8 cellular contexts compared by ENCODE assay signal in the genomic region with DNA sequence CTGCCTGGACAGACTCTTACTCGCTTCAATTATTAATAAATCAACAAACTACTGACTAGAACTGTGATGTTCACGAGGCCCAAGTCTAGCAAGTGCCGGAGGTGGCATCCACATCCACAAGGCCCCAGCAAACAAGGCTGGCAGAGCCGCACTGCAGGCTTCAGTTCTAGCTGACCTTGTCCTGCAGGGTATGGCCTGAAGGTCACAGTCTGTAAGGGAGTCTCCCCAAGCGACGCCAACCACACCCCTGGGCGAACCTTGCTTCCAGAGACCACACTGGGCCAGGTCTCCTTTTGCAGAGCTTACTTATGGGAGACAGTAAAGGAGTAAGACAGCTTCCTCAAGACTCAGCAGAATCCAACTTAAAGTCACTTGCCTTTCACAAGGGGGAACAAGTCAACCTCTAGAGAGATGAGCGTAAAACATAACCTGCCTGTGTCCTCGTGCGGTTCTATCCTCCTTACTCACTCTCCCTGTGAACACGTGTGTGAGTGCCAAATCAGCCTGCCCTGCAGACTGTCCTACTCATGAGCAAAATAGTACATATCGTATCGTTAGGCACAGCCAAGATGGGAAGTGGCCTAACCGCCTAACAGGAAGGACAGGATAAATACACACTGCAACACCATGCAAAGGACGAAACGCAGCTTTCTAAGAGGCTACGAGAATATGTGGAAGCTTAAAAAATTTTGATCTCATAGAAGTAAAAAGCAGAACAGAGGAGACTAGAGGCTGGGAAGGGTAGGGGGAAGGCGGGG. TPM values are rescaled to one million over a fixed set of nuclear protein-coding genes. Genes with fewer than 3 reads are reported as not detected.
DNase-seq lines count a peak whose midpoint lies in the region; ATAC-seq, FAIRE-seq and TF ChIP-seq lines count a peak whose summit lies in the region.

No MANE protein-coding gene starts in this region.

- DNase-seq in Kasumi-1 (lab: John Stamatoyannopoulos, UW), result peak; percentile 98
- no peak for DNase-seq in activated T-helper 1 cell treated with anti-CD3 and anti-CD28 coated beads, Interleukin-12 subunit alpha, Interleukin-12 subunit beta, Interleukin-2, Interleukin-4 antibody, amounts not matched to agents 30 ng/mL and 10 ng/mL and 1 ng/mL, durations not matched to agents 14 hours and 24 hours and 36 hours (ENCODE audit: low spot score)
- DNase-seq in keratinocyte (ENCODE audit: low read depth, low spot score), result no peak
- DNase-seq in HCEC 1CT, result no peak
- DNase-seq in central memory CD4-positive, alpha-beta T cell, result no peak
- DNase-seq in amygdala (lab: John Stamatoyannopoulos, UW), result no peak

- peaks cover 88% of the 10 kb centered on the region for H3K4me1 Mint-ChIP-seq in activated T-helper 1 cell treated with anti-CD3 and anti-CD28 coated beads, Interleukin-12 subunit alpha, Interleukin-12 subunit beta, Interleukin-2, Interleukin-4 antibody, amounts not matched to agents 30 ng/mL and 10 ng/mL and 1 ng/mL, durations not matched to agents 14 hours and 24 hours and 36 hours (ENCODE audit: low read depth)

- no peak overlapping the region for H3K4me3 Mint-ChIP-seq in activated T-helper 1 cell treated with anti-CD3 and anti-CD28 coated beads, Interleukin-12 subunit alpha, Interleukin-12 subunit beta, Interleukin-2, Interleukin-4 antibody, amounts not matched to agents 30 ng/mL and 10 ng/mL and 1 ng/mL, durations not matched to agents 14 hours and 24 hours and 36 hours

- intact Hi-C loops in activated T-helper 1 cell treated with anti-CD3 and anti-CD28 coated beads, Interleukin-12 subunit alpha, Interleukin-12 subunit beta, Interleukin-2, Interleukin-4 antibody, amounts not matched to agents 30 ng/mL and 10 ng/mL and 1 ng/mL, durations not matched to agents 14 hours and 24 hours and 36 hours (cut with micrococcal nuclease), result loop anchor here (10.0 kb wide), 1 partner anchor 1567 kb away; the partner anchor contains the start of gene BUB3

- peaks cover 3 to 5% of the 10 kb centered on the region in 2 experiments for H3K36me3 ChIP-seq in keratinocyte (ENCODE audit: control insufficient read depth in 2 of 2, extremely low read depth in 1 of 2, insufficient read depth in 2 of 2, low read length in 2 of 2)
- peaks cover 0 to 6% (median 0%) of the 10 kb centered on the region in 5 donors for H3K36me3 ChIP-seq in subcutaneous abdominal adipose tissue (ENCODE audit: control insufficient read depth in 5 of 5, insufficient read depth in 5 of 5, low read length in 5 of 5)

- no peaks in the 10 kb centered on the region for H3K9me3 ChIP-seq in keratinocyte (ENCODE audit: control insufficient read depth, low read depth, low read length)
- H3K9me3 ChIP-seq in subcutaneous abdominal adipose tissue (ENCODE audit: control insufficient read depth in 5 of 5, low read length in 5 of 5), result no peaks in the 10 kb centered on the region

- peak; percentile 92 for FAIRE-seq in keratinocyte (lab: Jason Lieb, UNC)

- H3K27ac Mint-ChIP-seq in activated T-helper 1 cell treated with anti-CD3 and anti-CD28 coated beads, Interleukin-12 subunit alpha, Interleukin-12 subunit beta, Interleukin-2, Interleukin-4 antibody, amounts not matched to agents 30 ng/mL and 10 ng/mL and 1 ng/mL, durations not matched to agents 14 hours and 24 hours and 36 hours, result peak overlapping the region; percentile 61

- H3K27ac ChIP-seq in keratinocyte (ENCODE audit: control insufficient read depth, insufficient read depth, low read length), result peak overlapping the region; percentile 39
- peak overlapping the region; percentile 4 for H3K27ac ChIP-seq in subcutaneous abdominal adipose tissue (ENCODE audit: low read depth, low read length)

- peaks cover 49% of the 10 kb centered on the region for H3K4me1 ChIP-seq in keratinocyte (ENCODE audit: control insufficient read depth, extremely low read depth, insufficient read depth, low read length)
- peaks cover 18 to 94% (median 90%) of the 10 kb centered on the region in 5 donors for H3K4me1 ChIP-seq in subcutaneous abdominal adipose tissue (ENCODE audit: control insufficient read depth in 5 of 5, insufficient read depth in 5 of 5, low read length in 5 of 5)

- peaks cover 7% of the 10 kb centered on the region for H4K20me1 ChIP-seq in keratinocyte (ENCODE audit: control insufficient read depth, extremely low read depth, insufficient read depth, low read length)

- H3K9me3 Mint-ChIP-seq in activated T-helper 1 cell treated with anti-CD3 and anti-CD28 coated beads, Interleukin-12 subunit alpha, Interleukin-12 subunit beta, Interleukin-2, Interleukin-4 antibody, amounts not matched to agents 30 ng/mL and 10 ng/mL and 1 ng/mL, durations not matched to agents 14 hours and 24 hours and 36 hours, result no peaks in the 10 kb centered on the region

- no peak for ATAC-seq in GM19035 (IDR thresholded peaks at IDR 0.05; ENCODE audit: unreplicated experiment)

- H3K4me2 ChIP-seq in keratinocyte (ENCODE audit: control insufficient read depth, extremely low read depth, insufficient read depth, low read depth, low read length), result no peak overlapping the region

- peaks cover 52% of the 10 kb centered on the region for H3K79me2 ChIP-seq in keratinocyte (ENCODE audit: control insufficient read depth, insufficient read depth, low read length)

- H3K27me3 ChIP-seq in keratinocyte (ENCODE audit: control insufficient read depth, extremely low read depth, insufficient read depth, low read length) (no peaks in the 10 kb centered on the region), subcutaneous abdominal adipose tissue (ENCODE audit: control insufficient read depth in 5 of 5, insufficient read depth in 4 of 5, low read length in 5 of 5) (no peaks in the 10 kb centered on the region)

- H3K9ac ChIP-seq in keratinocyte (ENCODE audit: control insufficient read depth, extremely low read depth, insufficient read depth, low read length), result peak overlapping the region; percentile 28
- peak overlapping the region in 1 of 5 donors; percentile 2 for H3K9ac ChIP-seq in subcutaneous abdominal adipose tissue (ENCODE audit: low read length in 5 of 5)

- dilution Hi-C loops in keratinocyte (cut with MboI; ENCODE audit: extremely low pct_ligation_motif_present, low sequenced_read_pairs), result no loop called here

- H3K27me3 Mint-ChIP-seq in activated T-helper 1 cell treated with anti-CD3 and anti-CD28 coated beads, Interleukin-12 subunit alpha, Interleukin-12 subunit beta, Interleukin-2, Interleukin-4 antibody, amounts not matched to agents 30 ng/mL and 10 ng/mL and 1 ng/mL, durations not matched to agents 14 hours and 24 hours and 36 hours (ENCODE audit: insufficient read depth), result peaks cover 6% of the 10 kb centered on the region

- H2AFZ ChIP-seq in keratinocyte (ENCODE audit: control insufficient read depth, low read length), result peak overlapping the region; percentile 21

- H3K36me3 Mint-ChIP-seq in activated T-helper 1 cell treated with anti-CD3 and anti-CD28 coated beads, Interleukin-12 subunit alpha, Interleukin-12 subunit beta, Interleukin-2, Interleukin-4 antibody, amounts not matched to agents 30 ng/mL and 10 ng/mL and 1 ng/mL, durations not matched to agents 14 hours and 24 hours and 36 hours (ENCODE audit: low read depth), result peaks cover 22% of the 10 kb centered on the region

- TF ChIP-seq CTCF in keratinocyte (optimal IDR thresholded peaks at IDR 0.05 in 1 of 3, IDR thresholded peaks at IDR 0.05 in 1 of 3, conservative IDR thresholded peaks at IDR 0.05 in 1 of 3; ENCODE audit: extremely low read depth in 1 of 3, insufficient read depth in 2 of 3, low read length in 3 of 3), result no peak

- H3K9me1 ChIP-seq in keratinocyte (ENCODE audit: control insufficient read depth, extremely low read depth, insufficient read depth, low read length), result no peaks in the 10 kb centered on the region

- no peak overlapping the region for H3K4me3 ChIP-seq in keratinocyte (ENCODE audit: control insufficient read depth in 2 of 3, extremely low read depth in 1 of 3, insufficient read depth in 2 of 3, low read depth in 1 of 3, low read length in 3 of 3)
- H3K4me3 ChIP-seq in subcutaneous abdominal adipose tissue (ENCODE audit: low read depth in 1 of 5, low read length in 5 of 5), result peak overlapping the region in 1 of 5 donors; percentile 12

RNA-seq across cellular contexts. Expression of gene FAM53B, which starts 22.7 kb away (rescaled TPM):
- total RNA-seq in activated T-helper 1 cell treated with anti-CD3 and anti-CD28 coated beads, Interleukin-12 subunit alpha, Interleukin-12 subunit beta, Interleukin-2, Interleukin-4 antibody, amounts not matched to agents 30 ng/mL and 10 ng/mL and 1 ng/mL, durations not matched to agents 14 hours and 24 hours and 36 hours, result 31.8 and 32.7 TPM in 2 replicates
- 8.6 to 13.2 TPM (median 9.0 TPM) in 3 replicates for polyA plus RNA-seq in keratinocyte
- polyA plus RNA-seq in keratinocyte (2011; ENCODE audit: low read depth), result 4.1 TPM
- 5.6 and 8.3 TPM in 2 replicates for polyA plus RNA-seq in keratinocyte (2011; cell fraction: cytosol; rRNA removed)
- 12.2 and 14.8 TPM in 2 replicates for polyA plus RNA-seq in keratinocyte (2011; cell fraction: nucleus; rRNA removed)
- polyA plus RNA-seq in keratinocyte (2012; ENCODE audit: low replicate concordance), result 9.6 and 13.6 TPM in 2 replicates
- 24.9 to 47.9 TPM (median 32.6 TPM) in 3 replicates for polyA minus RNA-seq in keratinocyte
- 32.8 TPM for polyA minus RNA-seq in keratinocyte (2011; cell fraction: cytosol; rRNA and poly(A)+ RNA removed)
- polyA minus RNA-seq in keratinocyte (2011; cell fraction: nucleus; rRNA and poly(A)+ RNA removed), result 23.2 and 32.0 TPM in 2 replicates

Comparison
In these comparisons a context has a peak if more than half of its experiments do, and no peak if none do; other contexts are left out.
1. DNase-seq: peak in Kasumi-1 (2 of 2); none in activated T-helper 1 cell treated with anti-CD3 and anti-CD28 coated beads, Interleukin-12 subunit alpha, Interleukin-12 subunit beta, Interleukin-2, Interleukin-4 antibody, amounts not matched to agents 30 ng/mL and 10 ng/mL and 1 ng/mL, durations not matched to agents 14 hours and 24 hours and 36 hours (single experiment), keratinocyte (single experiment), HCEC 1CT (single experiment), central memory CD4-positive, alpha-beta T cell (single experiment) and amygdala (0 of 56).